Comparison of ENCODE assay signal across 22 cellular contexts in the genomic region with DNA sequence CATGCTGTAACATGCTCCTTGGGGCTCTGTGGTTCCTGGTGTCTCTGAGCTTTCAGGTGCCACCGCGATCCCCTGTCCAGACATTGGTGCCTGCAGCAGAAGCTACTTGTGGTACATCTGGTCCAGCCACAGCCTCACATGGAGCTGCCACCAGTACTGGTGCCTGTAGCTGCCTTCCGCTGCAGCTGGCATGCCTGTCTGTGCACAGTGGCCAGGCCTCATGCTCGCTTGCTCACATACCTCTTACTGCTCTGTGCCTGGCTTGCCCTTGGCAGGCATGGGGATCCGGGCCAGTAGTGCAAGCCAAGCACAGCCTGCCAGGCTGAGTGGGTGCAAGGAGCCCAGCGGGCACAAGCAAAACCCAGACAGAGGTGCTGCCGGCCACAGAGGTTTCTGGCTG.
"Had no signal": no experiment of that assay in that cellular context is flagged by ENCODE, and none has a peak within 500 bp of the region (broad histone marks: within the 10 kb centered on the region; RNA-seq: fewer than 3 reads in every experiment).

No MANE protein-coding gene starts in this region.

- FAIRE-seq: frontal cortex had no signal

- ATAC-seq: activated CD4-positive, alpha-beta T cell treated with anti-CD3 and anti-CD28 coated beads for 36 hours; activated CD8-positive, alpha-beta memory T cell treated with anti-CD3 and anti-CD28 coated beads, Interleukin-2, amount 10 ng/mL, durations not matched to agents 7 days and 5 days; activated CD8-positive, alpha-beta T cell treated with anti-CD3 and anti-CD28 coated beads, Interleukin-2, amount 10 ng/mL, durations not matched to agents 7 days and 5 days; activated naive CD4-positive, alpha-beta T cell treated with anti-CD3 and anti-CD28 coated beads, Interleukin-2, amount 50 U/mL, for 72 hours; activated T-cell treated with anti-CD3 and anti-CD28 coated beads, Interleukin-2, amount 50 U/mL, for 72 hours; esophagus mucosa had no signal

- DNase-seq: activated CD4-positive, alpha-beta memory T cell treated with anti-CD3 and anti-CD28 coated beads for 36 hours; activated CD4-positive, alpha-beta T cell treated with anti-CD3 and anti-CD28 coated beads for 36 hours; activated CD4-positive, alpha-beta T cell treated with anti-CD3 and anti-CD28 coated beads, Interleukin-2, amount 10 ng/mL, durations not matched to agents 24 days and 14 days; activated CD4-positive, CD25-positive, alpha-beta regulatory T cell; activated CD4-positive, CD25-positive, alpha-beta regulatory T cell treated with anti-CD3 and anti-CD28 coated beads, Interleukin-2, amount 50 U/mL, for 72 hours; activated CD8-positive, alpha-beta memory T cell treated with anti-CD3 and anti-CD28 coated beads, Interleukin-2, amount 10 ng/mL, durations not matched to agents 7 days and 5 days; activated CD8-positive, alpha-beta memory T cell treated with anti-CD3 and anti-CD28 coated beads, Interleukin-2, amount 50 U/mL, for 4 hours; activated CD8-positive, alpha-beta T cell treated with anti-CD3 and anti-CD28 coated beads, Interleukin-2, amount 10 ng/mL, durations not matched to agents 7 days and 5 days; activated gamma-delta T cell; activated naive CD4-positive, alpha-beta T cell; activated naive CD4-positive, alpha-beta T cell treated with anti-CD3 and anti-CD28 coated beads, Interleukin-2, amount 10 ng/mL, durations not matched to agents 7 days and 5 days; activated naive CD8-positive, alpha-beta T cell treated with anti-CD3 and anti-CD28 coated beads, Interleukin-2, amount 10 ng/mL, durations not matched to agents 7 days and 5 days; activated T-cell treated with anti-CD3 and anti-CD28 coated beads, Interleukin-2, amount 50 U/mL, for 24 hours; activated T-cell treated with anti-CD3 and anti-CD28 coated beads, Interleukin-2, amount 50 U/mL, for 72 hours; dorsolateral prefrontal cortex; effector memory CD4-positive, alpha-beta T cell; endodermal cell; foreskin fibroblast; T-helper 2 cell had no signal
